ENCODE assay signal across 29 cellular contexts in genomic region chr9:34349324-34349723, GRCh38.
"Had no signal": no experiment of that assay in that cellular context is flagged by ENCODE, and none has a peak within 500 bp of the region (broad histone marks: within the 10 kb centered on the region; RNA-seq: fewer than 3 reads in every experiment).

No MANE protein-coding gene starts in this region.

- H3K27me3 ChIP-seq: stomach, suprapubic skin, testis, thyroid gland, tibial artery, tibial nerve, transverse colon, upper lobe of left lung, upper lobe of right lung, uterus, vagina had no signal

- H3K36me3 ChIP-seq: suprapubic skin, thoracic aorta, thyroid gland, transverse colon, upper lobe of left lung, upper lobe of right lung, uterus, vagina had no signal

- FAIRE-seq: urothelium cell line had no signal

- H3K4me3 Mint-ChIP-seq: stimulated activated effector memory CD8-positive, alpha-beta T cell treated with anti-CD3 and anti-CD28 coated beads, Interleukin-12 subunit alpha, Interleukin-12 subunit beta, amount 100 ng/mL, for 72 hours; stimulated activated memory B cell treated with anti-CD40 and anti-IgM and Interleukin-4, amounts not matched to agents 10 μg/mL and 1 μg/mL and 100 μg/mL, for 72 hours; stimulated activated naive B cell treated with anti-CD40 and anti-IgM and Interleukin-4, amounts not matched to agents 10 μg/mL and 1 μg/mL and 100 μg/mL, for 72 hours; stimulated activated naive CD8-positive, alpha-beta T cell treated with anti-CD3 and anti-CD28 coated beads, Interleukin-15, amount 100 ng/mL, for 72 hours; stimulated activated naive CD8-positive, alpha-beta T cell treated with anti-CD3 and anti-CD28 coated beads, Interleukin-15, Interleukin-2, amounts not matched to agents 100 ng/mL and 50 ng/mL, for 24 hours; type B pancreatic cell had no signal

- H3K27ac ChIP-seq: suprapubic skin, testis, thoracic aorta, thyroid gland, tibial artery, tibial nerve, transverse colon, upper lobe of left lung, upper lobe of right lung, uterus, vagina had no signal

- H3K9me3 ChIP-seq: stomach, suprapubic skin, testis, thoracic aorta, thyroid gland, tibial artery, tibial nerve, transverse colon, upper lobe of left lung, upper lobe of right lung, uterus, vagina had no signal

- H3K4me3 ChIP-seq: stomach, suprapubic skin, testis, thoracic aorta, thyroid gland, tibial artery, tibial nerve, transverse colon, upper lobe of left lung, upper lobe of right lung, uterus, vagina had no signal

- H3K9me3 Mint-ChIP-seq: stimulated activated effector memory CD8-positive, alpha-beta T cell treated with anti-CD3 and anti-CD28 coated beads, Interleukin-12 subunit alpha, Interleukin-12 subunit beta, amount 100 ng/mL, for 72 hours; stimulated activated memory B cell treated with anti-CD40 and anti-IgM and Interleukin-4, amounts not matched to agents 10 μg/mL and 1 μg/mL and 100 μg/mL, for 72 hours; stimulated activated naive B cell treated with anti-CD40 and anti-IgM and Interleukin-4, amounts not matched to agents 10 μg/mL and 1 μg/mL and 100 μg/mL, for 72 hours; stimulated activated naive CD8-positive, alpha-beta T cell treated with anti-CD3 and anti-CD28 coated beads, Interleukin-15, amount 100 ng/mL, for 72 hours; stimulated activated naive CD8-positive, alpha-beta T cell treated with anti-CD3 and anti-CD28 coated beads, Interleukin-15, Interleukin-2, amounts not matched to agents 100 ng/mL and 50 ng/mL, for 24 hours; type B pancreatic cell had no signal

- H3K4me1 Mint-ChIP-seq: stimulated activated effector memory CD8-positive, alpha-beta T cell treated with anti-CD3 and anti-CD28 coated beads, Interleukin-12 subunit alpha, Interleukin-12 subunit beta, amount 100 ng/mL, for 72 hours; stimulated activated memory B cell treated with anti-CD40 and anti-IgM and Interleukin-4, amounts not matched to agents 10 μg/mL and 1 μg/mL and 100 μg/mL, for 72 hours; stimulated activated naive B cell treated with anti-CD40 and anti-IgM and Interleukin-4, amounts not matched to agents 10 μg/mL and 1 μg/mL and 100 μg/mL, for 72 hours; stimulated activated naive CD8-positive, alpha-beta T cell treated with anti-CD3 and anti-CD28 coated beads, Interleukin-15, amount 100 ng/mL, for 72 hours had no signal

- H3K27ac Mint-ChIP-seq: stimulated activated effector memory CD8-positive, alpha-beta T cell treated with anti-CD3 and anti-CD28 coated beads, Interleukin-12 subunit alpha, Interleukin-12 subunit beta, amount 100 ng/mL, for 72 hours; stimulated activated memory B cell treated with anti-CD40 and anti-IgM and Interleukin-4, amounts not matched to agents 10 μg/mL and 1 μg/mL and 100 μg/mL, for 72 hours; stimulated activated naive B cell treated with anti-CD40 and anti-IgM and Interleukin-4, amounts not matched to agents 10 μg/mL and 1 μg/mL and 100 μg/mL, for 72 hours; stimulated activated naive CD8-positive, alpha-beta T cell treated with anti-CD3 and anti-CD28 coated beads, Interleukin-15, Interleukin-2, amounts not matched to agents 100 ng/mL and 50 ng/mL, for 24 hours; type B pancreatic cell had no signal

- ATAC-seq: stimulated activated effector memory CD8-positive, alpha-beta T cell treated with anti-CD3 and anti-CD28 coated beads, Interleukin-12 subunit alpha, Interleukin-12 subunit beta, amount 100 ng/mL, for 72 hours; stimulated activated memory B cell treated with anti-CD40 and anti-IgM and Interleukin-4, amounts not matched to agents 10 μg/mL and 1 μg/mL and 100 μg/mL, for 72 hours; stimulated activated naive B cell treated with anti-CD40 and anti-IgM and Interleukin-4, amounts not matched to agents 10 μg/mL and 1 μg/mL and 100 μg/mL, for 72 hours; stimulated activated naive CD8-positive, alpha-beta T cell treated with anti-CD3 and anti-CD28 coated beads, Interleukin-15, amount 100 ng/mL, for 72 hours; stimulated activated naive CD8-positive, alpha-beta T cell treated with anti-CD3 and anti-CD28 coated beads, Interleukin-15, Interleukin-2, amounts not matched to agents 100 U/mL and 50 U/mL, for 24 hours; upper lobe of right lung had no signal

- H3K4me1 ChIP-seq: testis, upper lobe of right lung, uterus, vagina had no signal

- H3K27me3 Mint-ChIP-seq: stimulated activated memory B cell treated with anti-CD40 and anti-IgM and Interleukin-4, amounts not matched to agents 10 μg/mL and 1 μg/mL and 100 μg/mL, for 72 hours; stimulated activated naive B cell treated with anti-CD40 and anti-IgM and Interleukin-4, amounts not matched to agents 10 μg/mL and 1 μg/mL and 100 μg/mL, for 72 hours; stimulated activated naive CD8-positive, alpha-beta T cell treated with anti-CD3 and anti-CD28 coated beads, Interleukin-15, amount 100 ng/mL, for 72 hours; stimulated activated naive CD8-positive, alpha-beta T cell treated with anti-CD3 and anti-CD28 coated beads, Interleukin-15, Interleukin-2, amounts not matched to agents 100 ng/mL and 50 ng/mL, for 24 hours; type B pancreatic cell had no signal

- DNase-seq: stimulated activated CD4-positive, alpha-beta T cell treated with anti-CD3 and anti-CD28 coated beads, Interleukin-2, amount 100 ng/mL, for 48 hours; stimulated activated CD4-positive, alpha-beta T cell treated with anti-CD3 and anti-CD28 coated beads, Interleukin-4, amount 100 ng/mL, for 1 hour; stimulated activated CD4-positive, alpha-beta T cell treated with anti-CD3 and anti-CD28 coated beads, Interleukin-4, amount 100 ng/mL, for 24 hours; stimulated activated CD4-positive, alpha-beta T cell treated with anti-CD3 and anti-CD28 coated beads, Interleukin-4, amount 100 ng/mL, for 4 hours; stimulated activated CD8-positive, alpha-beta memory T cell treated with anti-CD3 and anti-CD28 coated beads, Interleukin-4, amount 100 ng/mL, for 48 hours; stimulated activated naive B cell treated with anti-CD40 and anti-IgM and Interleukin-4, amounts not matched to agents 10 μg/mL and 1 μg/mL and 100 μg/mL, for 72 hours; stimulated activated naive CD4-positive, alpha-beta T cell; stimulated activated naive CD4-positive, alpha-beta T cell treated with Interleukin-2 at 50 U/mL for 16 hours; stimulated activated naive CD8-positive, alpha-beta T cell treated with anti-CD3 and anti-CD28 coated beads, Interleukin-15, amount 100 ng/mL, for 72 hours; stimulated activated naive CD8-positive, alpha-beta T cell treated with anti-CD3 and anti-CD28 coated beads, Interleukin-15, Interleukin-2, amounts not matched to agents 100 U/mL and 50 U/mL, for 24 hours; stomach; substantia nigra; testis; thyroid gland; tibial artery; transverse colon; trophoblast cell; upper lobe of left lung; upper lobe of right lung; uterus had no signal
